In genomic region chr1:36091698-36092097, GRCh38 we compare ENCODE assay signal across 21 cellular contexts. TPM values are rescaled to one million over a fixed set of nuclear protein-coding genes. Genes with fewer than 3 reads are reported as not detected.
DNase-seq lines count a peak whose midpoint lies in the region; ATAC-seq and TF ChIP-seq lines count a peak whose summit lies in the region.
"Had no signal": no experiment of that assay in that cellular context is flagged by ENCODE, and none has a peak within 500 bp of the region (broad histone marks: within the 10 kb centered on the region; RNA-seq: fewer than 3 reads in every experiment).

No MANE protein-coding gene starts in this region.

- no peaks in the 10 kb centered on the region for H3K27me3 ChIP-seq in BLaER1
- no peaks in the 10 kb centered on the region for H3K27me3 ChIP-seq in CD4-positive, alpha-beta T cell (ENCODE audit: control insufficient read depth, insufficient read depth, low read length)
- H3K27me3 ChIP-seq: heart right ventricle, upper lobe of left lung had no signal

- TF ChIP-seq CTCF in CD4-positive, alpha-beta T cell (IDR thresholded peaks at IDR 0.05): no peak
- no peak for TF ChIP-seq CTCF in mesothelial cell of epicardium (IDR thresholded peaks at IDR 0.05; ENCODE audit: unreplicated experiment)

- H3K27ac ChIP-seq in BLaER1: peak overlapping the region; percentile 86
- no peak overlapping the region for H3K27ac ChIP-seq in CD4-positive, alpha-beta T cell (ENCODE audit: low read depth, low read length)
- H3K27ac ChIP-seq: heart right ventricle, upper lobe of left lung had no signal

- no peaks in the 10 kb centered on the region for H3K9me3 ChIP-seq in BLaER1
- no peaks in the 10 kb centered on the region for H3K9me3 ChIP-seq in CD4-positive, alpha-beta T cell (ENCODE audit: control insufficient read depth, low read length)
- H3K9me3 ChIP-seq: heart right ventricle, upper lobe of left lung had no signal

- peak in 1 of 10 experiments; percentile 25 for DNase-seq in CD4-positive, alpha-beta T cell
- no peak for DNase-seq in activated naive CD8-positive, alpha-beta T cell treated with anti-CD3 and anti-CD28 coated beads for 36 hours
- no peak for DNase-seq in mesothelial cell of epicardium (ENCODE audit: low spot score in 2 of 2, unreplicated experiment in 2 of 2)
- no peak for DNase-seq in immature natural killer cell
- DNase-seq in NCI-H1105 treated with DMSO at 0.1 percent for 48 hours (lab: John Stamatoyannopoulos, UW): no peak
- no peak for DNase-seq in NCI-H146 treated with DMSO at 0.1 percent for 48 hours (lab: John Stamatoyannopoulos, UW; ENCODE audit: unreplicated experiment)
- DNase-seq: activated naive CD4-positive, alpha-beta T cell treated with anti-CD3 and anti-CD28 coated beads for 36 hours; GOT3; heart right ventricle; NCI-H748 treated with DMSO at 0.1 percent for 48 hours; SHP77; stimulated activated CD4-positive, alpha-beta T cell treated with anti-CD3 and anti-CD28 coated beads, Interleukin-2, amount 100 ng/mL, for 48 hours; stimulated activated naive CD8-positive, alpha-beta T cell treated with anti-CD3 and anti-CD28 coated beads, Interleukin-15, amount 100 ng/mL, for 72 hours; upper lobe of left lung had no signal

- CTCF ChIA-PET in CD4-positive, alpha-beta T cell (lab: Charles Lee): no interaction called here

- H3K36me3 ChIP-seq in BLaER1: peaks cover 49% of the 10 kb centered on the region

- peaks cover 51% of the 10 kb centered on the region for H4K20me1 ChIP-seq in BLaER1

- H3K4me1 Mint-ChIP-seq in CD4-positive, alpha-beta T cell (ENCODE audit: low read depth): peaks cover 23% of the 10 kb centered on the region
- H3K4me1 Mint-ChIP-seq in activated naive CD8-positive, alpha-beta T cell treated with anti-CD3 and anti-CD28 coated beads for 36 hours: peaks cover 16% of the 10 kb centered on the region
- H3K4me1 Mint-ChIP-seq in mesothelial cell of epicardium (peaks cover 18% of the 10 kb centered on the region), immature natural killer cell (peaks cover 12 to 16% of the 10 kb centered on the region in 2 donors)

- peak overlapping the region; percentile 59 for H3K4me3 Mint-ChIP-seq in CD4-positive, alpha-beta T cell
- no peak overlapping the region for H3K4me3 Mint-ChIP-seq in activated naive CD8-positive, alpha-beta T cell treated with anti-CD3 and anti-CD28 coated beads for 36 hours
- H3K4me3 Mint-ChIP-seq in mesothelial cell of epicardium: peak overlapping the region; percentile 26
- no peak overlapping the region for H3K4me3 Mint-ChIP-seq in immature natural killer cell
- H3K4me3 Mint-ChIP-seq: activated naive CD4-positive, alpha-beta T cell treated with anti-CD3 and anti-CD28 coated beads for 36 hours had no signal

- H3K27me3 Mint-ChIP-seq in CD4-positive, alpha-beta T cell: no peaks in the 10 kb centered on the region
- H3K27me3 Mint-ChIP-seq in activated naive CD8-positive, alpha-beta T cell treated with anti-CD3 and anti-CD28 coated beads for 36 hours: no peaks in the 10 kb centered on the region
- H3K27me3 Mint-ChIP-seq in mesothelial cell of epicardium (ENCODE audit: low read depth) (no peaks in the 10 kb centered on the region), immature natural killer cell (ENCODE audit: low read depth in 3 of 3) (peaks cover 2 to 14% (median 10%) of the 10 kb centered on the region in 3 donors)
- H3K27me3 Mint-ChIP-seq: stimulated activated naive CD8-positive, alpha-beta T cell treated with anti-CD3 and anti-CD28 coated beads, Interleukin-15, amount 100 ng/mL, for 72 hours had no signal

- H3K9ac ChIP-seq in BLaER1: 0 out of 2 replicates have a peak overlapping the region, but pooled peaks have one; percentile 64

- H3K36me3 Mint-ChIP-seq in CD4-positive, alpha-beta T cell (ENCODE audit: low read depth): peaks cover 55% of the 10 kb centered on the region
- H3K36me3 Mint-ChIP-seq in activated naive CD8-positive, alpha-beta T cell treated with anti-CD3 and anti-CD28 coated beads for 36 hours: peaks cover 22% of the 10 kb centered on the region
- H3K36me3 Mint-ChIP-seq in mesothelial cell of epicardium (peaks cover 5% of the 10 kb centered on the region), immature natural killer cell (no peaks in the 10 kb centered on the region)

- peaks cover 92% of the 10 kb centered on the region for H3K4me1 ChIP-seq in BLaER1

- ATAC-seq in CD4-positive, alpha-beta T cell (ENCODE audit: poor library complexity): no peak
- ATAC-seq in HG02588 (IDR thresholded peaks at IDR 0.05; ENCODE audit: unreplicated experiment): no peak
- ATAC-seq: heart right ventricle; stimulated activated naive CD8-positive, alpha-beta T cell treated with anti-CD3 and anti-CD28 coated beads, Interleukin-15, amount 100 ng/mL, for 72 hours had no signal

- intact Hi-C loops in CD4-positive, alpha-beta T cell (cut with DNase I, micrococcal nuclease): loop anchor here in 1 of 2 experiments (10.0 kb wide), 1 partner anchor 1343 kb away; no protein-coding TSS in a partner anchor

- H3K4me3 ChIP-seq in BLaER1: no peak overlapping the region
- H3K4me3 ChIP-seq: heart right ventricle, lung, skin epidermis, upper lobe of left lung had no signal

- H3K4me2 ChIP-seq in BLaER1: peak overlapping the region; percentile 96

- no peaks in the 10 kb centered on the region for H3K9me3 Mint-ChIP-seq in CD4-positive, alpha-beta T cell
- no peaks in the 10 kb centered on the region for H3K9me3 Mint-ChIP-seq in activated naive CD8-positive, alpha-beta T cell treated with anti-CD3 and anti-CD28 coated beads for 36 hours
- H3K9me3 Mint-ChIP-seq in mesothelial cell of epicardium: no peaks in the 10 kb centered on the region
- H3K9me3 Mint-ChIP-seq in immature natural killer cell: no peaks in the 10 kb centered on the region
- H3K9me3 Mint-ChIP-seq: activated naive CD4-positive, alpha-beta T cell treated with anti-CD3 and anti-CD28 coated beads for 36 hours; stimulated activated naive CD8-positive, alpha-beta T cell treated with anti-CD3 and anti-CD28 coated beads, Interleukin-15, amount 100 ng/mL, for 72 hours had no signal

- H3K27ac Mint-ChIP-seq in CD4-positive, alpha-beta T cell: peak overlapping the region; percentile 37
- H3K27ac Mint-ChIP-seq in activated naive CD8-positive, alpha-beta T cell treated with anti-CD3 and anti-CD28 coated beads for 36 hours: peak overlapping the region; percentile 56
- H3K27ac Mint-ChIP-seq in mesothelial cell of epicardium (no peak overlapping the region), immature natural killer cell (no peak overlapping the region)

- POLR2A ChIA-PET in CD4-positive, alpha-beta T cell (lab: Charles Lee): no interaction called here

RNA-seq across cellular contexts. Expression of gene ADPRS, which starts 3.0 kb away (rescaled TPM):
- 10 to 100 TPM; 22.6 to 24.6 TPM for total RNA-seq in CD4-positive, alpha-beta T cell
- total RNA-seq in activated naive CD8-positive, alpha-beta T cell treated with anti-CD3 and anti-CD28 coated beads for 36 hours: 10 to 100 TPM; 47.0 to 48.7 TPM
- 31.6 to 33.3 TPM (median 32.6 TPM) in 3 replicates for total RNA-seq in mesothelial cell of epicardium
- polyA plus RNA-seq in immature natural killer cell: 10 to 100 TPM; 15.7 to 28.4 (median 26.5) TPM

RNA-seq across cellular contexts. Expression of gene TEKT2, which starts 7.8 kb away (rescaled TPM):
- under 1 TPM; 0.22 to 0.33 TPM for total RNA-seq in CD4-positive, alpha-beta T cell
- under 1 TPM in 1 of 2 experiments, not detected in 1; 0.19 TPM for total RNA-seq in activated naive CD8-positive, alpha-beta T cell treated with anti-CD3 and anti-CD28 coated beads for 36 hours
- 2.6 to 3.6 TPM (median 3.2 TPM) in 3 replicates for total RNA-seq in mesothelial cell of epicardium
- polyA plus RNA-seq in immature natural killer cell: not detected
- total RNA-seq: activated naive CD4-positive, alpha-beta T cell treated with anti-CD3 and anti-CD28 coated beads for 36 hours; heart right ventricle; HT1080; LHCN-M2; myocyte had no signal

RNA-seq across cellular contexts. Expression of gene COL8A2, which starts 33.3 kb away (rescaled TPM):
- total RNA-seq in CD4-positive, alpha-beta T cell: under 1 TPM; 0.05 to 0.06 TPM
- total RNA-seq in activated naive CD8-positive, alpha-beta T cell treated with anti-CD3 and anti-CD28 coated beads for 36 hours: 1 to 10 TPM; 1.8 to 1.9 TPM
- 9.0 to 10.5 TPM (median 10.4 TPM) in 3 replicates for total RNA-seq in mesothelial cell of epicardium
- polyA plus RNA-seq in immature natural killer cell: under 1 TPM in 1 of 3 donors, not detected in 2; 0.12 TPM

RNA-seq across cellular contexts. Expression of gene TRAPPC3, which starts 57.6 kb away (rescaled TPM):
- 10 to 100 TPM; 18.4 to 21.3 TPM for total RNA-seq in CD4-positive, alpha-beta T cell
- total RNA-seq in activated naive CD8-positive, alpha-beta T cell treated with anti-CD3 and anti-CD28 coated beads for 36 hours: 10 to 100 TPM; 58.0 to 59.4 TPM
- 64.8 to 68.5 TPM (median 68.5 TPM) in 3 replicates for total RNA-seq in mesothelial cell of epicardium
- 100 to 1,000 TPM; 113 to 219 (median 129) TPM for polyA plus RNA-seq in immature natural killer cell

Comparison
In these comparisons a context has a peak if more than half of its experiments do, and no peak if none do; other contexts are left out.
1. H3K27ac Mint-ChIP-seq: peak in CD4-positive, alpha-beta T cell (single experiment) and activated naive CD8-positive, alpha-beta T cell treated with anti-CD3 and anti-CD28 coated beads for 36 hours (single experiment); none in mesothelial cell of epicardium (single experiment) and immature natural killer cell (0 of 6).
2. H3K4me3 Mint-ChIP-seq: peak in CD4-positive, alpha-beta T cell (single experiment) and mesothelial cell of epicardium (single experiment); none in activated naive CD8-positive, alpha-beta T cell treated with anti-CD3 and anti-CD28 coated beads for 36 hours (single experiment) and immature natural killer cell (0 of 5).